ENCODE assay signal across 22 cellular contexts in genomic region chr4:10620935-10621488, GRCh38.
DNase-seq lines count a peak whose midpoint lies in the region; ATAC-seq and TF ChIP-seq lines count a peak whose summit lies in the region.
"Had no signal": no experiment of that assay in that cellular context is flagged by ENCODE, and none has a peak within 500 bp of the region (broad histone marks: within the 10 kb centered on the region; RNA-seq: fewer than 3 reads in every experiment).

No MANE protein-coding gene starts in this region.

- peak; percentile 26 for DNase-seq in COLO668 (lab: John Stamatoyannopoulos, UW; ENCODE audit: unreplicated experiment)
- peak; percentile 8 for DNase-seq in G401 (ENCODE audit: low spot score)
- DNase-seq in NCI-H345 treated with DMSO at 0.1 percent for 48 hours (lab: John Stamatoyannopoulos, UW; ENCODE audit: unreplicated experiment) = peak; percentile 54
- peak; percentile 6 for DNase-seq in SHP77 treated with DMSO at 0.1 percent for 48 hours (lab: John Stamatoyannopoulos, UW)
- DNase-seq in pons (ENCODE audit: low spot score) = no peak
- no peak for DNase-seq in DMS79 (lab: John Stamatoyannopoulos, UW)
- DNase-seq: activated CD4-positive, alpha-beta T cell treated with anti-CD3 and anti-CD28 coated beads for 48 hours; activated CD8-positive, alpha-beta memory T cell treated with anti-CD3 and anti-CD28 coated beads for 24 hours; activated effector memory CD4-positive, alpha-beta T cell treated with anti-CD3 and anti-CD28 coated beads, Interleukin-2, amount 50 U/mL, for 16 hours; central memory CD4-positive, alpha-beta T cell; endodermal cell; foreskin melanocyte; NCI-H82; pancreas; PC-3; right cardiac atrium; Right ventricle myocardium superior; spleen; T-helper 9 cell; transverse colon had no signal

- no peak for ATAC-seq in SK-N-SH treated with all-trans-retinoic acid at 6 μM for 48 hours
- ATAC-seq: GM12878, pancreas, PC-3, right cardiac atrium had no signal

- in situ Hi-C loops in G401 (cut with HindIII; ENCODE audit: low sequenced_read_pairs) = no loop called here

TF ChIP-seq in SK-N-SH treated with all-trans-retinoic acid at 6 μM for 48 hours, 23 proteins besides CTCF, POLR2A, EP300 and RAD21:
- TF ChIP-seq PPARA (CRISPR knock-in tag; IDR thresholded peaks at IDR 0.05; ENCODE audit: borderline replicate concordance) = no peak
- no peak for TF ChIP-seq OSR1 (CRISPR knock-in tag; IDR thresholded peaks at IDR 0.05)
- no peak for TF ChIP-seq TSHZ2 (CRISPR knock-in tag; IDR thresholded peaks at IDR 0.05)
- no peak for TF ChIP-seq BACH2 (CRISPR knock-in tag; IDR thresholded peaks at IDR 0.05; ENCODE audit: borderline replicate concordance)
- TF ChIP-seq PATZ1 (CRISPR knock-in tag; IDR thresholded peaks at IDR 0.05; ENCODE audit: borderline replicate concordance) = no peak
- no peak for TF ChIP-seq ZNF8 (CRISPR knock-in tag; IDR thresholded peaks at IDR 0.05)

Comparison
In these comparisons a context has a peak if more than half of its experiments do, and no peak if none do; other contexts are left out.
1. DNase-seq: peak in COLO668 (single experiment), G401 (single experiment), NCI-H345 treated with DMSO at 0.1 percent for 48 hours (single experiment) and SHP77 treated with DMSO at 0.1 percent for 48 hours (single experiment); none in pons (single experiment) and DMS79 (single experiment).